14 cellular contexts compared by ENCODE assay signal in genomic region chr9:69178583-69179011, GRCh38. TPM values are rescaled to one million over a fixed set of nuclear protein-coding genes. Genes with fewer than 3 reads are reported as not detected.
DNase-seq lines count a peak whose midpoint lies in the region; ATAC-seq and TF ChIP-seq lines count a peak whose summit lies in the region.
"Had no signal": no experiment of that assay in that cellular context is flagged by ENCODE, and none has a peak within 500 bp of the region (broad histone marks: within the 10 kb centered on the region; RNA-seq: fewer than 3 reads in every experiment).

No MANE protein-coding gene starts in this region.

- no peaks in the 10 kb centered on the region for H3K36me3 Mint-ChIP-seq in CD4-positive, CD25-positive, alpha-beta regulatory T cell

- peak overlapping the region in 2 of 4 donors; percentile 8 to 12 for H3K4me3 Mint-ChIP-seq in CD4-positive, CD25-positive, alpha-beta regulatory T cell
- H3K4me3 Mint-ChIP-seq: endodermal cell had no signal

- ATAC-seq in CD4-positive, CD25-positive, alpha-beta regulatory T cell (ENCODE audit: low read depth in 2 of 2), result no peak
- ATAC-seq in HG02884 (IDR thresholded peaks at IDR 0.05; ENCODE audit: unreplicated experiment) (no peak), HG02852 (IDR thresholded peaks at IDR 0.05; ENCODE audit: unreplicated experiment) (no peak), right cardiac atrium (no peak)
- ATAC-seq: heart left ventricle had no signal

- no peaks in the 10 kb centered on the region for H3K27me3 Mint-ChIP-seq in CD4-positive, CD25-positive, alpha-beta regulatory T cell

- H3K27ac Mint-ChIP-seq in CD4-positive, CD25-positive, alpha-beta regulatory T cell, result peak overlapping the region in 1 of 3 donors; percentile 6
- H3K27ac Mint-ChIP-seq: endodermal cell had no signal

- intact Hi-C loops in right cardiac atrium (cut with DNase I), result loop anchor here in 1 of 4 donors (10.0 kb wide), 1 partner anchor 46 kb away; no protein-coding TSS in a partner anchor

- no peak overlapping the region for H3K27ac ChIP-seq in CD4-positive, CD25-positive, alpha-beta regulatory T cell (ENCODE audit: insufficient read depth, low read length, poor library complexity, severe bottlenecking)
- H3K27ac ChIP-seq in right cardiac atrium (ENCODE audit: low read length), result no peak overlapping the region
- H3K27ac ChIP-seq: uterus had no signal

- in situ Hi-C loops in astrocyte of the spinal cord (cut with HindIII; ENCODE audit: low sequenced_read_pairs), result no loop called here

- no peaks in the 10 kb centered on the region for H3K9me3 ChIP-seq in CD4-positive, CD25-positive, alpha-beta regulatory T cell (ENCODE audit: control insufficient read depth in 2 of 2, low read length in 2 of 2)
- H3K9me3 ChIP-seq in right cardiac atrium (ENCODE audit: control insufficient read depth, low read length), result no peaks in the 10 kb centered on the region
- H3K9me3 ChIP-seq: heart left ventricle, uterus had no signal

- no peak for TF ChIP-seq CTCF in astrocyte of the spinal cord (IDR thresholded peaks at IDR 0.05; ENCODE audit: low read depth, low read length)

- H3K36me3 ChIP-seq in CD4-positive, CD25-positive, alpha-beta regulatory T cell (ENCODE audit: control insufficient read depth, insufficient read depth, low read length), result no peaks in the 10 kb centered on the region
- H3K36me3 ChIP-seq: heart left ventricle, uterus had no signal

- no peaks in the 10 kb centered on the region for H3K9me3 Mint-ChIP-seq in CD4-positive, CD25-positive, alpha-beta regulatory T cell
- H3K9me3 Mint-ChIP-seq: endodermal cell had no signal

- peak in 2 of 3 donors; percentile 22 to 46 for DNase-seq in CD4-positive, CD25-positive, alpha-beta regulatory T cell
- DNase-seq in LoVo (ENCODE audit: low spot score) (peak; percentile 78), astrocyte of the spinal cord (ENCODE audit: low read depth, low spot score) (peak; percentile 39), kidney glomerular epithelial cell (lab: John Stamatoyannopoulos, UW) (peak; percentile 68), GF-D8 (lab: John Stamatoyannopoulos, UW) (no peak), right cardiac atrium (no peak)
- DNase-seq: activated T-cell treated with anti-CD3 and anti-CD28 coated beads for 4 hours, amygdala, endodermal cell, heart left ventricle, uterus had no signal

- peaks cover 70% of the 10 kb centered on the region for H3K4me1 ChIP-seq in CD4-positive, CD25-positive, alpha-beta regulatory T cell (ENCODE audit: control insufficient read depth, insufficient read depth, low read length, poor library complexity, severe bottlenecking)
- peaks cover 5% of the 10 kb centered on the region for H3K4me1 ChIP-seq in right cardiac atrium (ENCODE audit: control insufficient read depth, insufficient read depth, low read length)

- H3K27me3 ChIP-seq in CD4-positive, CD25-positive, alpha-beta regulatory T cell (ENCODE audit: control insufficient read depth, insufficient read depth, low read length), result no peaks in the 10 kb centered on the region
- no peaks in the 10 kb centered on the region for H3K27me3 ChIP-seq in right cardiac atrium (ENCODE audit: control insufficient read depth, insufficient read depth)
- H3K27me3 ChIP-seq: heart left ventricle, uterus had no signal

- peaks cover 39 to 73% (median 58%) of the 10 kb centered on the region in 4 donors for H3K4me1 Mint-ChIP-seq in CD4-positive, CD25-positive, alpha-beta regulatory T cell

- 63% methylated on average over 3 of the region's 3 CpGs for WGBS in right cardiac atrium

- H3K4me3 ChIP-seq in CD4-positive, CD25-positive, alpha-beta regulatory T cell (ENCODE audit: low read depth, low read length), result peak overlapping the region; percentile 1
- no peak overlapping the region for H3K4me3 ChIP-seq in astrocyte of the spinal cord (ENCODE audit: low read depth, low read length)
- no peak overlapping the region for H3K4me3 ChIP-seq in right cardiac atrium (ENCODE audit: low read length)
- H3K4me3 ChIP-seq: heart left ventricle, lung, uterus had no signal

RNA-seq across cellular contexts. Expression of gene TJP2, which starts 4.5 kb away (rescaled TPM):
- 13.9 TPM for total RNA-seq in CD4-positive, CD25-positive, alpha-beta regulatory T cell
- polyA plus RNA-seq in CD4-positive, CD25-positive, alpha-beta regulatory T cell, result 10 to 100 TPM in 2 of 4 donors, 1 to 10 TPM in 2; 5.3 to 11.3 (median 8.7) TPM
- 10 to 100 TPM; 37.9 to 56.3 (median 49.1) TPM for total RNA-seq in right cardiac atrium
- 23.8 TPM for polyA plus RNA-seq in right cardiac atrium

Comparison
In these comparisons a context has a peak if more than half of its experiments do, and no peak if none do; other contexts are left out.
1. DNase-seq: peak in CD4-positive, CD25-positive, alpha-beta regulatory T cell (2 of 3), LoVo (single experiment), astrocyte of the spinal cord (single experiment) and kidney glomerular epithelial cell (single experiment); none in GF-D8 (single experiment) and right cardiac atrium (0 of 3).